Comparison of ENCODE assay signal across 21 cellular contexts in the genomic region with DNA sequence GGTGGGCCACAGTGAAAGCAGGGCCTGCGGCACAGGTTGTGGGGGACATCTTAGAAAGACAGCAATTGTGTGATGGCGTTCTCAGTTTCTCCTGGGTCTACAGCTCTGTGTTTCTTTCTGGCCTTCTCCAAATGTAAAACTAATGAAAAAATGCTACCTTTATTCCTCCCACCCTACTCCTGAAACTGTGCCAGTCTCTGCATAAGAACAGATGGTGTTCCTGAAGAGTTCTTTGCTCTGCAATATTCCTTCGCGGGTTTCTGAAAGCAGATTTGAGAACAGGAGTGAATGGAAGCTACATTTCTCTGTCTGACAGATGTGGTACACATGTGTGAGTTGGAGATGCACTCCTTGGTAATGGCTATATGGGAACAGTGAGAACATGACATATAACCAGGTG. TPM values are rescaled to one million over a fixed set of nuclear protein-coding genes. Genes with fewer than 3 reads are reported as not detected.
DNase-seq lines count a peak whose midpoint lies in the region; ATAC-seq lines count a peak whose summit lies in the region.
"Had no signal": no experiment of that assay in that cellular context is flagged by ENCODE, and none has a peak within 500 bp of the region (broad histone marks: within the 10 kb centered on the region; RNA-seq: fewer than 3 reads in every experiment).

No MANE protein-coding gene starts in this region.

- no peak overlapping the region for H3K18ac ChIP-seq in neuronal stem cell (ENCODE audit: low read length)

- no peak overlapping the region for H3K23ac ChIP-seq in neuronal stem cell (ENCODE audit: low read depth, low read length, poor library complexity)

- H3K4me1 ChIP-seq in neuronal stem cell (ENCODE audit: control insufficient read depth in 2 of 2, insufficient read depth in 1 of 2, low read depth in 1 of 2, low read length in 2 of 2), result no peaks in the 10 kb centered on the region

- no peak overlapping the region for H3K27ac ChIP-seq in neuronal stem cell (replicated peaks; ENCODE audit: low read length)
- H3K27ac ChIP-seq: BLaER1 had no signal

- H3K4me1 Mint-ChIP-seq in stimulated activated naive CD8-positive, alpha-beta T cell treated with anti-CD3 and anti-CD28 coated beads, Interleukin-15, amount 100 ng/mL, for 72 hours, result peaks cover 19% of the 10 kb centered on the region
- H3K4me1 Mint-ChIP-seq: CD4-positive, alpha-beta memory T cell; CD8-positive, alpha-beta memory T cell had no signal

- no peaks in the 10 kb centered on the region for H3K27me3 Mint-ChIP-seq in stimulated activated naive CD8-positive, alpha-beta T cell treated with anti-CD3 and anti-CD28 coated beads, Interleukin-15, amount 100 ng/mL, for 72 hours

- no peak overlapping the region for H3K14ac ChIP-seq in neuronal stem cell (ENCODE audit: low read length)

- no peak overlapping the region for H4K8ac ChIP-seq in neuronal stem cell (ENCODE audit: low read depth, low read length)

- H4K91ac ChIP-seq in neuronal stem cell (ENCODE audit: low read depth, low read length, poor library complexity), result no peak overlapping the region

- no peak overlapping the region for H3K27ac Mint-ChIP-seq in stimulated activated naive CD8-positive, alpha-beta T cell treated with anti-CD3 and anti-CD28 coated beads, Interleukin-15, amount 100 ng/mL, for 72 hours
- H3K27ac Mint-ChIP-seq: CD4-positive, alpha-beta memory T cell; CD4-positive, CD25-positive, alpha-beta regulatory T cell; CD8-positive, alpha-beta memory T cell had no signal

- no CpG with 5 or more reads among the region's 4 CpGs for WGBS in neuronal stem cell (ENCODE audit: extremely low coverage in 2 of 2, insufficient read length in 2 of 2, insufficient replicate concordance in 1 of 2), 2 donors

- H2BK120ac ChIP-seq in neuronal stem cell (ENCODE audit: low read depth, low read length), result no peak overlapping the region

- H3K9me3 ChIP-seq in neuronal stem cell (replicated peaks in 1 of 2; ENCODE audit: control insufficient read depth in 2 of 2, insufficient read depth in 1 of 2, low read depth in 1 of 2, low read length in 2 of 2), result no peaks in the 10 kb centered on the region
- H3K9me3 ChIP-seq: BE2C, BLaER1 had no signal

- no peaks in the 10 kb centered on the region for H3K36me3 ChIP-seq in neuronal stem cell (replicated peaks in 1 of 2; ENCODE audit: control insufficient read depth in 2 of 2, insufficient read depth in 2 of 2, low read length in 2 of 2)
- H3K36me3 ChIP-seq: BE2C, BLaER1 had no signal

- peak; percentile 59 for DNase-seq in cerebellar cortex (ENCODE audit: low spot score)
- no peak for DNase-seq in neuronal stem cell (ENCODE audit: low spot score)
- DNase-seq in DMS79 treated with DMSO at 0.1 percent for 48 hours (lab: John Stamatoyannopoulos, UW), result no peak
- DNase-seq in SW480 (ENCODE audit: low spot score), result no peak
- DNase-seq in stimulated activated naive CD8-positive, alpha-beta T cell treated with anti-CD3 and anti-CD28 coated beads, Interleukin-15, amount 100 ng/mL, for 72 hours, result no peak
- DNase-seq: 8988T; ACHN; BE2C; C1 segment of cervical spinal cord; CD4-positive, alpha-beta memory T cell; CD4-positive, CD25-positive, alpha-beta regulatory T cell; CD8-positive, alpha-beta memory T cell; COR-L47; DMS 273 treated with DMSO at 0.1 percent for 48 hours; DMS153; DMS53; DMS79; GDM1 had no signal

- no peak overlapping the region for H3K9ac ChIP-seq in neuronal stem cell (ENCODE audit: low read depth, low read length, poor library complexity)
- H3K9ac ChIP-seq: BLaER1 had no signal

- H2BK12ac ChIP-seq in neuronal stem cell (ENCODE audit: low read length), result no peak overlapping the region

- no peak overlapping the region for H3K4ac ChIP-seq in neuronal stem cell (ENCODE audit: low read length)

- no peaks in the 10 kb centered on the region for H3K79me1 ChIP-seq in neuronal stem cell (ENCODE audit: low read depth, low read length)

- no peaks in the 10 kb centered on the region for H3K9me3 Mint-ChIP-seq in stimulated activated naive CD8-positive, alpha-beta T cell treated with anti-CD3 and anti-CD28 coated beads, Interleukin-15, amount 100 ng/mL, for 72 hours
- H3K9me3 Mint-ChIP-seq: CD14-positive monocyte; CD4-positive, alpha-beta memory T cell; CD8-positive, alpha-beta memory T cell had no signal

- H2AK5ac ChIP-seq in neuronal stem cell (ENCODE audit: low read depth, low read length), result no peak overlapping the region

- H3K4me3 Mint-ChIP-seq in stimulated activated naive CD8-positive, alpha-beta T cell treated with anti-CD3 and anti-CD28 coated beads, Interleukin-15, amount 100 ng/mL, for 72 hours, result no peak overlapping the region
- H3K4me3 Mint-ChIP-seq: CD14-positive monocyte; CD4-positive, alpha-beta memory T cell; CD4-positive, CD25-positive, alpha-beta regulatory T cell; CD8-positive, alpha-beta memory T cell had no signal

- no peak overlapping the region for H2BK5ac ChIP-seq in neuronal stem cell (ENCODE audit: low read length)

- ATAC-seq in stimulated activated naive CD8-positive, alpha-beta T cell treated with anti-CD3 and anti-CD28 coated beads, Interleukin-15, amount 100 ng/mL, for 72 hours, result no peak
- ATAC-seq: GM12878 had no signal

- H3K4me2 ChIP-seq in neuronal stem cell (ENCODE audit: insufficient read depth, low read length, poor library complexity, severe bottlenecking), result no peak overlapping the region
- H3K4me2 ChIP-seq: BLaER1 had no signal

- no peaks in the 10 kb centered on the region for H3K27me3 ChIP-seq in neuronal stem cell (ENCODE audit: control insufficient read depth in 3 of 3, insufficient read depth in 3 of 3, low read depth in 1 of 3, low read length in 3 of 3)
- H3K27me3 ChIP-seq: BE2C, BLaER1 had no signal

- no peak overlapping the region for H2BK15ac ChIP-seq in neuronal stem cell (ENCODE audit: low read length)

- peak overlapping the region; percentile 26 for H2AFZ ChIP-seq in neuronal stem cell (ENCODE audit: low read length)

- no peak overlapping the region for H3K4me3 ChIP-seq in neuronal stem cell (ENCODE audit: low read length in 2 of 2)
- H3K4me3 ChIP-seq: BLaER1, GM12878 had no signal

RNA-seq across cellular contexts. Expression of a gene that starts 18.0 kb away (rescaled TPM):
- 2.3 TPM for polyA plus RNA-seq in neuronal stem cell (2013, experiment 1 of 2)
- polyA plus RNA-seq in neuronal stem cell (2013, experiment 2 of 2), result 2.6 TPM
